In genomic region chr18:48555465-48555995, GRCh38 we compare ENCODE assay signal across 22 cellular contexts. TPM values are rescaled to one million over a fixed set of nuclear protein-coding genes. Genes with fewer than 3 reads are reported as not detected.
A peak's percentile ranks its signal among the peaks of the same experiment; 100 is the strongest.
DNase-seq lines count a peak whose midpoint lies in the region; ATAC-seq and TF ChIP-seq lines count a peak whose summit lies in the region.
"Had no signal": no experiment of that assay in that cellular context is flagged by ENCODE, and none has a peak within 500 bp of the region (broad histone marks: within the 10 kb centered on the region; RNA-seq: fewer than 3 reads in every experiment).

No MANE protein-coding gene starts in this region.

- no peak for DNase-seq in activated naive CD8-positive, alpha-beta T cell treated with anti-CD3 and anti-CD28 coated beads, Interleukin-2, amount 10 ng/mL, durations not matched to agents 7 days and 5 days
- no peak for DNase-seq in activated naive CD8-positive, alpha-beta T cell treated with anti-CD3 and anti-CD28 coated beads, Interleukin-2, amount 50 U/mL, for 24 hours
- peak; percentile 50 for DNase-seq in EH (ENCODE audit: low read depth)
- no peak for DNase-seq in T-helper 9 cell
- no peak for DNase-seq in NCI-H1694 treated with DMSO at 0.1 percent for 48 hours (lab: John Stamatoyannopoulos, UW)
- no peak for DNase-seq in substantia nigra (lab: John Stamatoyannopoulos, UW)
- DNase-seq: AML-193; DMS53; NCI-H1092; NCI-H1436; NCI-H2029; NCI-H2171; NCI-H345; NCI-H524; NCI-H774; NK-92 treated with Interleukin-12 subunit alpha and Interleukin-12 subunit beta, amount 100 ng/mL, for 24 hours had no signal

- H3K27me3 ChIP-seq in gastroesophageal sphincter = no peaks in the 10 kb centered on the region
- no peaks in the 10 kb centered on the region for H3K27me3 ChIP-seq in stomach smooth muscle (ENCODE audit: control insufficient read depth in 1 of 2, insufficient read depth in 2 of 2, low read length in 2 of 2)

- H3K36me3 ChIP-seq in gastroesophageal sphincter = peaks cover 0 to 16% of the 10 kb centered on the region in 2 donors
- H3K36me3 ChIP-seq in stomach smooth muscle (ENCODE audit: control insufficient read depth in 2 of 2, insufficient read depth in 2 of 2, low read length in 2 of 2) = peaks cover 0 to 6% of the 10 kb centered on the region in 2 donors

- TF ChIP-seq EP300 in gastroesophageal sphincter (IDR thresholded peaks at IDR 0.05) = no peak

- peak overlapping the region in 3 of 4 donors; percentile 10 to 48 (median 46) for H3K27ac ChIP-seq in gastroesophageal sphincter
- H3K27ac ChIP-seq in stomach smooth muscle (ENCODE audit: low read length) = peak overlapping the region; percentile 31
- no peak overlapping the region for H3K27ac ChIP-seq in substantia nigra (ENCODE audit: low read depth, low read length, poor library complexity, severe bottlenecking)
- H3K27ac ChIP-seq: RWPE1 had no signal

- no peaks in the 10 kb centered on the region for H3K9me3 Mint-ChIP-seq in activated naive CD8-positive, alpha-beta T cell treated with anti-CD3 and anti-CD28 coated beads, Interleukin-2, amount 10 ng/mL, durations not matched to agents 7 days and 5 days
- no peaks in the 10 kb centered on the region for H3K9me3 Mint-ChIP-seq in activated naive CD8-positive, alpha-beta T cell treated with anti-CD3 and anti-CD28 coated beads, Interleukin-2, amount 50 U/mL, for 24 hours

- H3K9me3 ChIP-seq in gastroesophageal sphincter (peaks cover 0 to 6% (median 0%) of the 10 kb centered on the region in 3 donors), stomach smooth muscle (ENCODE audit: control insufficient read depth in 2 of 2, low read length in 2 of 2) (peaks cover 0 to 4% of the 10 kb centered on the region in 2 donors)

- peak overlapping the region in 1 of 2 donors; percentile 18 for H3K9ac ChIP-seq in stomach smooth muscle (ENCODE audit: low read length in 2 of 2)

- H3K4me3 ChIP-seq in gastroesophageal sphincter (no peak overlapping the region), stomach smooth muscle (ENCODE audit: low read length in 2 of 2) (no peak overlapping the region)
- H3K4me3 ChIP-seq: K562 had no signal

- H3K36me3 Mint-ChIP-seq in activated naive CD8-positive, alpha-beta T cell treated with anti-CD3 and anti-CD28 coated beads, Interleukin-2, amount 10 ng/mL, durations not matched to agents 7 days and 5 days = no peaks in the 10 kb centered on the region
- no peaks in the 10 kb centered on the region for H3K36me3 Mint-ChIP-seq in activated naive CD8-positive, alpha-beta T cell treated with anti-CD3 and anti-CD28 coated beads, Interleukin-2, amount 50 U/mL, for 24 hours (ENCODE audit: low read depth)

- H3K4me1 ChIP-seq in gastroesophageal sphincter = peaks cover 0 to 37% (median 0%) of the 10 kb centered on the region in 3 donors
- peaks cover 35% of the 10 kb centered on the region for H3K4me1 ChIP-seq in stomach smooth muscle (ENCODE audit: control insufficient read depth, insufficient read depth, low read length)

- TF ChIP-seq CTCF in gastroesophageal sphincter (IDR thresholded peaks at IDR 0.05) = no peak

- no peak overlapping the region for H3K4me3 Mint-ChIP-seq in activated naive CD8-positive, alpha-beta T cell treated with anti-CD3 and anti-CD28 coated beads, Interleukin-2, amount 10 ng/mL, durations not matched to agents 7 days and 5 days
- H3K4me3 Mint-ChIP-seq in activated naive CD8-positive, alpha-beta T cell treated with anti-CD3 and anti-CD28 coated beads, Interleukin-2, amount 50 U/mL, for 24 hours = no peak overlapping the region
- H3K4me3 Mint-ChIP-seq: CD14-positive monocyte had no signal

- ATAC-seq in activated naive CD8-positive, alpha-beta T cell treated with anti-CD3 and anti-CD28 coated beads, Interleukin-2, amount 10 ng/mL, durations not matched to agents 7 days and 5 days (ENCODE audit: low read depth) = no peak
- ATAC-seq in activated naive CD8-positive, alpha-beta T cell treated with anti-CD3 and anti-CD28 coated beads, Interleukin-2, amount 50 U/mL, for 24 hours = no peak
- no peak for ATAC-seq in gastroesophageal sphincter
- ATAC-seq: K562, SK-N-SH treated with all-trans-retinoic acid at 6 μM for 48 hours had no signal

- H3K27ac Mint-ChIP-seq in activated naive CD8-positive, alpha-beta T cell treated with anti-CD3 and anti-CD28 coated beads, Interleukin-2, amount 10 ng/mL, durations not matched to agents 7 days and 5 days = peak overlapping the region; percentile 49
- H3K27ac Mint-ChIP-seq in activated naive CD8-positive, alpha-beta T cell treated with anti-CD3 and anti-CD28 coated beads, Interleukin-2, amount 50 U/mL, for 24 hours = no peak overlapping the region

- no peak for TF ChIP-seq POLR2A in gastroesophageal sphincter (IDR thresholded peaks at IDR 0.05)

- peaks cover 10% of the 10 kb centered on the region for H3K27me3 Mint-ChIP-seq in activated naive CD8-positive, alpha-beta T cell treated with anti-CD3 and anti-CD28 coated beads, Interleukin-2, amount 10 ng/mL, durations not matched to agents 7 days and 5 days
- no peaks in the 10 kb centered on the region for H3K27me3 Mint-ChIP-seq in activated naive CD8-positive, alpha-beta T cell treated with anti-CD3 and anti-CD28 coated beads, Interleukin-2, amount 50 U/mL, for 24 hours

- peaks cover 3% of the 10 kb centered on the region for H3K4me1 Mint-ChIP-seq in activated naive CD8-positive, alpha-beta T cell treated with anti-CD3 and anti-CD28 coated beads, Interleukin-2, amount 10 ng/mL, durations not matched to agents 7 days and 5 days
- H3K4me1 Mint-ChIP-seq in activated naive CD8-positive, alpha-beta T cell treated with anti-CD3 and anti-CD28 coated beads, Interleukin-2, amount 50 U/mL, for 24 hours = no peaks in the 10 kb centered on the region
- H3K4me1 Mint-ChIP-seq: CD14-positive monocyte had no signal

- POLR2A ChIA-PET in activated naive CD8-positive, alpha-beta T cell treated with anti-CD3 and anti-CD28 coated beads, Interleukin-2, amount 10 ng/mL, durations not matched to agents 7 days and 5 days (lab: Charles Lee) = no interaction called here

RNA-seq across cellular contexts. Expression of gene CTIF, which starts 16.7 kb away (rescaled TPM):
- total RNA-seq in activated naive CD8-positive, alpha-beta T cell treated with anti-CD3 and anti-CD28 coated beads, Interleukin-2, amount 10 ng/mL, durations not matched to agents 7 days and 5 days = 1 to 10 TPM; 2.4 to 3.0 TPM
- total RNA-seq in gastroesophageal sphincter = 100 to 1,000 TPM in 2 of 4 donors, 10 to 100 TPM in 2; 31.4 to 124 (median 78.1) TPM

Comparison
In these comparisons a context has a peak if more than half of its experiments do, and no peak if none do; other contexts are left out.
1. RNA of gene CTIF, which starts 16.7 kb away (total RNA-seq): 31.4 to 124 TPM in gastroesophageal sphincter; 2.4 to 3.0 TPM in activated naive CD8-positive, alpha-beta T cell treated with anti-CD3 and anti-CD28 coated beads, Interleukin-2, amount 10 ng/mL, durations not matched to agents 7 days and 5 days; every median in the first group is over 4 times any median in the second.